17 cellular contexts compared by ENCODE assay signal in the genomic region with DNA sequence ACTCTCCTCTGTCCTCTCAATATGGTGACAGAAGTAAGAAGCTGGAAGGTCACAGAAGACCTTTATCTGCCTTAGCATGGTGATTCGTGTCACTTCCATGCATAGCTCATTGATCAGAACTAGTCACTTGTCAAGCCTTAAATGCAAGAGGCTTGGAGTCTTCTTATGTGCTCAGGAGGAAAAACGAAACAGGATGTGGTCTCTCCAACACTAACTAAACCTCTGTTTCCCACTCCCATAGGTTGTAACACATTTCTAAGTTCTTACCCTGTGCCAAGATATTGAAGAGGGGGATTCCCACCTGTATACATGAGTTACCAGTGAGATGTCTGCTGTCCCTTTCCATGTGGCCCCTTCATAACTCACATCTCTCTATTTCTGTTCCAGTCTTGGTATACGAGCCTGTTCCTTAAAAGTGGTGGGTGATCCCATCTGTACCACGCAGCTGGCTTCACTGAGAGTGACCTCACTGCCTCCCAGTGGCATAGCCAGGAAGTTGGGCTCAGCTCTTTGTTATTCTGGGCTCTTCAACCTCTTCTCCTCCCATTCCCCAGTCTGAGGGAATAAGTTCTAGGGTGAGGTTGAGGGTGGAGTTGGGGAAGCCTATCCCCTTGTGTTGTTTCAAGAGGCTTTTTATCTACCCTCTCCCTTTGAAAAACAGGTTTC.
DNase-seq lines count a peak whose midpoint lies in the region; ATAC-seq and TF ChIP-seq lines count a peak whose summit lies in the region.
"Had no signal": no experiment of that assay in that cellular context is flagged by ENCODE, and none has a peak within 500 bp of the region (broad histone marks: within the 10 kb centered on the region; RNA-seq: fewer than 3 reads in every experiment).

No MANE protein-coding gene starts in this region.

- H3K9ac ChIP-seq in mammary epithelial cell (ENCODE audit: insufficient read depth, low read length), result no peak overlapping the region

- H2AFZ ChIP-seq in mammary epithelial cell (ENCODE audit: low read depth, low read length), result no peak overlapping the region

- H3K27me3 ChIP-seq in mammary epithelial cell (ENCODE audit: insufficient read depth, low read length) (no peaks in the 10 kb centered on the region), breast epithelium (no peaks in the 10 kb centered on the region)
- no peaks in the 10 kb centered on the region for H3K27me3 ChIP-seq in CD4-positive, alpha-beta memory T cell (ENCODE audit: insufficient read depth, low read length)
- H3K27me3 ChIP-seq: colonic mucosa, uterus had no signal

- TF ChIP-seq POLR2A in breast epithelium (IDR thresholded peaks at IDR 0.05), result no peak

- intact Hi-C loops in mammary epithelial cell (cut with micrococcal nuclease), result no loop called here
- intact Hi-C loops in breast epithelium (cut with DNase I; ENCODE audit: low total_unique reads), result no loop called here
- intact Hi-C loops in CD4-positive, alpha-beta memory T cell (cut with micrococcal nuclease), result no loop called here

- no peaks in the 10 kb centered on the region for H3K4me1 Mint-ChIP-seq in CD4-positive, alpha-beta memory T cell

- POLR2A ChIA-PET in CD4-positive, alpha-beta memory T cell (lab: Charles Lee; ENCODE audit: partially characterized antibody), result no interaction called here

- no peak overlapping the region for H3K4me3 ChIP-seq in mammary epithelial cell (replicated peaks in 1 of 3; ENCODE audit: insufficient read depth in 1 of 3, low read depth in 2 of 3, low read length in 3 of 3)
- H3K4me3 ChIP-seq in breast epithelium, result no peak overlapping the region
- H3K4me3 ChIP-seq in CD4-positive, alpha-beta memory T cell (ENCODE audit: low read length in 2 of 2), result no peak overlapping the region
- H3K4me3 ChIP-seq: colonic mucosa, uterus had no signal

- dilution Hi-C loops in mammary epithelial cell (cut with HindIII; ENCODE audit: low sequenced_read_pairs), result loop anchor here (25.0 kb wide), 1 partner anchor 125 kb away; no protein-coding TSS in a partner anchor

- H3K4me1 ChIP-seq in mammary epithelial cell (ENCODE audit: insufficient read depth, low read length) (no peaks in the 10 kb centered on the region), breast epithelium (no peaks in the 10 kb centered on the region)
- H3K4me1 ChIP-seq in CD4-positive, alpha-beta memory T cell (ENCODE audit: insufficient read depth, low read length), result no peaks in the 10 kb centered on the region
- H3K4me1 ChIP-seq: colonic mucosa, uterus had no signal

- no peaks in the 10 kb centered on the region for H3K36me3 Mint-ChIP-seq in CD4-positive, alpha-beta memory T cell

- peaks cover 0 to 2% of the 10 kb centered on the region in 2 donors for H3K27me3 Mint-ChIP-seq in CD4-positive, alpha-beta memory T cell

- no peak overlapping the region for H3K27ac ChIP-seq in mammary epithelial cell (ENCODE audit: insufficient read depth, low read depth, low read length)
- H3K27ac ChIP-seq in breast epithelium, result no peak overlapping the region
- H3K27ac ChIP-seq in CD4-positive, alpha-beta memory T cell (ENCODE audit: low read depth, low read length), result no peak overlapping the region
- H3K27ac ChIP-seq: colonic mucosa, uterus had no signal

- no peak overlapping the region for H3K4me2 ChIP-seq in mammary epithelial cell (ENCODE audit: insufficient read depth, low read depth, low read length)

- no peak overlapping the region for H3K4me3 Mint-ChIP-seq in CD4-positive, alpha-beta memory T cell
- H3K4me3 Mint-ChIP-seq: activated naive CD4-positive, alpha-beta T cell treated with anti-CD3 and anti-CD28 coated beads for 36 hours had no signal

- CTCF ChIA-PET in mammary epithelial cell (lab: Charles Lee; ENCODE audit: low non-redundant PET), result no interaction called here
- CTCF ChIA-PET in CD4-positive, alpha-beta memory T cell (lab: Charles Lee; ENCODE audit: partially characterized antibody), result no interaction called here

- H3K9me3 Mint-ChIP-seq in CD4-positive, alpha-beta memory T cell, result peaks cover 0 to 16% (median 6%) of the 10 kb centered on the region in 8 donors

- H3K79me2 ChIP-seq in mammary epithelial cell (ENCODE audit: insufficient read depth, low read length), result no peaks in the 10 kb centered on the region

- H3K9me3 ChIP-seq in mammary epithelial cell (replicated peaks; ENCODE audit: insufficient read depth, low read length), result no peaks in the 10 kb centered on the region
- peaks cover 0 to 5% of the 10 kb centered on the region in 2 donors for H3K9me3 ChIP-seq in breast epithelium
- H3K9me3 ChIP-seq in CD4-positive, alpha-beta memory T cell (ENCODE audit: control insufficient read depth in 1 of 2, low read length in 2 of 2), result no peaks in the 10 kb centered on the region
- H3K9me3 ChIP-seq: colonic mucosa, uterus had no signal

- H4K20me1 ChIP-seq in mammary epithelial cell (ENCODE audit: insufficient read depth, low read length), result no peaks in the 10 kb centered on the region

- WGBS in mammary epithelial cell (ENCODE audit: low coverage, missing lambda C conversion rate), result 30% methylated on average over 4 of the region's 4 CpGs

- no peak overlapping the region for H3K27ac Mint-ChIP-seq in CD4-positive, alpha-beta memory T cell
- H3K27ac Mint-ChIP-seq: activated naive CD4-positive, alpha-beta T cell treated with anti-CD3 and anti-CD28 coated beads for 36 hours had no signal

- DNase-seq in mammary epithelial cell, result no peak
- DNase-seq in breast epithelium (ENCODE audit: low spot score in 2 of 2), result no peak
- DNase-seq in NCI-H748 (lab: John Stamatoyannopoulos, UW; ENCODE audit: unreplicated experiment), result peak; percentile 70
- peak; percentile 71 for DNase-seq in iPS-NIHi7 (ENCODE audit: extremely low spot score)
- DNase-seq in OCI-M2 (lab: John Stamatoyannopoulos, UW; ENCODE audit: unreplicated experiment), result no peak
- DNase-seq in occipital lobe (lab: John Stamatoyannopoulos, UW), result no peak
- no peak for DNase-seq in CD4-positive, alpha-beta memory T cell
- DNase-seq: activated CD8-positive, alpha-beta memory T cell treated with anti-CD3 and anti-CD28 coated beads, Interleukin-2, amount 50 U/mL, for 48 hours; activated naive CD4-positive, alpha-beta T cell treated with anti-CD3 and anti-CD28 coated beads for 36 hours; colonic mucosa; kidney; NCI-H2029; stimulated activated CD4-positive, alpha-beta T cell treated with anti-CD3 and anti-CD28 coated beads, Interleukin-12 subunit alpha, Interleukin-12 subunit beta, amount 100 ng/mL, for 4 hours; stimulated activated naive CD8-positive, alpha-beta T cell treated with anti-CD3 and anti-CD28 coated beads, Interleukin-15, Interleukin-2, amounts not matched to agents 100 U/mL and 50 U/mL, for 24 hours; uterus had no signal

- H3K36me3 ChIP-seq in mammary epithelial cell (ENCODE audit: insufficient read depth, low read length) (no peaks in the 10 kb centered on the region), breast epithelium (no peaks in the 10 kb centered on the region)
- H3K36me3 ChIP-seq in CD4-positive, alpha-beta memory T cell (ENCODE audit: insufficient read depth, low read length), result no peaks in the 10 kb centered on the region
- H3K36me3 ChIP-seq: colonic mucosa, uterus had no signal

- no TSS peak for BruUV-seq in mammary epithelial cell (replicated peaks; lab: Mats Ljungman, UMichigan)

- ATAC-seq in GM19452 (IDR thresholded peaks at IDR 0.05; ENCODE audit: unreplicated experiment), result no peak
- ATAC-seq: Right ventricle myocardium inferior; stimulated activated naive CD8-positive, alpha-beta T cell treated with anti-CD3 and anti-CD28 coated beads, Interleukin-15, Interleukin-2, amounts not matched to agents 100 U/mL and 50 U/mL, for 24 hours had no signal

- TF ChIP-seq CTCF in mammary epithelial cell (conservative IDR thresholded peaks at IDR 0.05 in 1 of 2, IDR thresholded peaks at IDR 0.05 in 1 of 2; ENCODE audit: extremely low read depth in 1 of 2, insufficient read depth in 1 of 2, low read depth in 1 of 2, low read length in 2 of 2) (peak; percentile 3 to 21), breast epithelium (IDR thresholded peaks at IDR 0.05) (no peak)

- in situ Hi-C loops in mammary epithelial cell (cut with MboI; ENCODE audit: low sequenced_read_pairs in 2 of 2), result no loop called here

Comparison
In these comparisons a context has a peak if more than half of its experiments do, and no peak if none do; other contexts are left out.
1. CTCF ChIP-seq: peak in mammary epithelial cell (2 of 2); none in breast epithelium (0 of 3).
2. DNase-seq: peak in NCI-H748 (single experiment) and iPS-NIHi7 (single experiment); none in mammary epithelial cell (single experiment), breast epithelium (0 of 2), OCI-M2 (single experiment), occipital lobe (single experiment) and CD4-positive, alpha-beta memory T cell (0 of 5).